Comparison of ENCODE assay signal across 9 cellular contexts in genomic region chr13:50511877-50512332, GRCh38.
A peak's percentile ranks its signal among the peaks of the same experiment; 100 is the strongest.
DNase-seq lines count a peak whose midpoint lies in the region; ATAC-seq lines count a peak whose summit lies in the region.
"Had no signal": no experiment of that assay in that cellular context is flagged by ENCODE, and none has a peak within 500 bp of the region (broad histone marks: within the 10 kb centered on the region; RNA-seq: fewer than 3 reads in every experiment).

No MANE protein-coding gene starts in this region.

- 91 to 95% methylated on average over 2 to 4 of the region's 4 CpGs for WGBS in mesodermal cell (ENCODE audit: insufficient coverage in 2 of 2), 2 experiments

- POLR2A ChIA-PET in T-cell (lab: Charles Lee) = interaction anchor here (0.5 to 0.6 kb wide), 3 partner anchors 113 to 388 kb away, joined by 3 read pairs; no protein-coding TSS in a partner anchor

- in situ Hi-C loops in G401 (cut with HindIII; ENCODE audit: low sequenced_read_pairs) = no loop called here

- no peaks in the 10 kb centered on the region for H3K27me3 Mint-ChIP-seq in T-cell
- H3K27me3 Mint-ChIP-seq: IgD-negative memory B cell had no signal

- H3K4me3 Mint-ChIP-seq in T-cell = no peak overlapping the region
- H3K4me3 Mint-ChIP-seq: IgD-negative memory B cell had no signal

- no peak overlapping the region for H3K4me3 ChIP-seq in mesodermal cell (ENCODE audit: extremely low read depth, insufficient read depth, low read length, poor library complexity, severe bottlenecking)

- ATAC-seq in GM19023 (IDR thresholded peaks at IDR 0.05; ENCODE audit: unreplicated experiment) (peak; percentile 47), HG03064 (IDR thresholded peaks at IDR 0.05; ENCODE audit: low read depth, unreplicated experiment) (peak; percentile 46), T-cell (replicated peaks in 1 of 4) (peak; percentile 43 to 64 (median 62)), HG03469 (IDR thresholded peaks at IDR 0.05; ENCODE audit: unreplicated experiment) (no peak)

- no peaks in the 10 kb centered on the region for H3K4me1 Mint-ChIP-seq in T-cell

- H3K4me1 ChIP-seq in mesodermal cell (ENCODE audit: control insufficient read depth, insufficient read depth, low read length, poor library complexity, severe bottlenecking) = peaks cover 18% of the 10 kb centered on the region

- H3K9me3 Mint-ChIP-seq in T-cell = no peaks in the 10 kb centered on the region
- H3K9me3 Mint-ChIP-seq: IgD-negative memory B cell had no signal

- CTCF ChIA-PET in T-cell (lab: Charles Lee) = interaction anchor here (0.6 to 1.4 kb wide), 3 partner anchors 400 to 515 kb away, joined by 3 to 6 read pairs (median 5); partner anchors contain the start of gene TRIM13 (in 1 of the 2)

- no peaks in the 10 kb centered on the region for H3K36me3 ChIP-seq in mesodermal cell (ENCODE audit: control insufficient read depth, insufficient read depth, low read length)

- H3K27ac ChIP-seq in mesodermal cell (ENCODE audit: low read depth, low read length, severe bottlenecking) = peak overlapping the region; percentile 49

- DNase-seq in T-cell (no peak), dermis blood vessel endothelial cell (no peak), G401 (ENCODE audit: low spot score) (no peak)
- DNase-seq in effector CD4-positive, alpha-beta T cell = no peak

- H3K9me3 ChIP-seq in mesodermal cell (ENCODE audit: control insufficient read depth, low read length) = peaks cover 6% of the 10 kb centered on the region

- no peak overlapping the region for H3K27ac Mint-ChIP-seq in T-cell
- H3K27ac Mint-ChIP-seq: IgD-negative memory B cell had no signal

- no peaks in the 10 kb centered on the region for H3K36me3 Mint-ChIP-seq in T-cell
- H3K36me3 Mint-ChIP-seq: IgD-negative memory B cell had no signal
